Comparison of ENCODE assay signal across 9 cellular contexts in genomic region chr21:42878678-42878992, GRCh38. TPM values are rescaled to one million over a fixed set of nuclear protein-coding genes. Genes with fewer than 3 reads are reported as not detected.
DNase-seq lines count a peak whose midpoint lies in the region; ATAC-seq and TF ChIP-seq lines count a peak whose summit lies in the region.
"Had no signal": no experiment of that assay in that cellular context is flagged by ENCODE, and none has a peak within 500 bp of the region (broad histone marks: within the 10 kb centered on the region; RNA-seq: fewer than 3 reads in every experiment).

No MANE protein-coding gene starts in this region.

- peak overlapping the region; percentile 81 for H3K4me2 ChIP-seq in DND-41 (ENCODE audit: insufficient read depth, low read length)

- H3K27ac Mint-ChIP-seq in activated B cell treated with CpG ODN at 0.5 μM for 24 hours, result peak overlapping the region; percentile 95

- H3K9me3 ChIP-seq in DND-41 (ENCODE audit: insufficient read depth, low read length, severe bottlenecking), result no peaks in the 10 kb centered on the region
- no peaks in the 10 kb centered on the region for H3K9me3 ChIP-seq in stomach smooth muscle (ENCODE audit: control insufficient read depth in 2 of 2, low read length in 2 of 2)

- ATAC-seq in DND-41 (ENCODE audit: insufficient read depth, low read depth) (peak; percentile 20), HG02588 (IDR thresholded peaks at IDR 0.05; ENCODE audit: unreplicated experiment) (peak; percentile 17), activated B cell treated with CpG ODN at 0.5 μM for 24 hours (ENCODE audit: low read depth) (peak; percentile 3)

- intact Hi-C loops in activated B cell treated with CpG ODN at 0.5 μM for 24 hours (cut with micrococcal nuclease), result loop anchor here (2.0 kb wide), 1 partner anchor 38 kb away; no protein-coding TSS in a partner anchor

- H3K4me3 Mint-ChIP-seq in activated B cell treated with CpG ODN at 0.5 μM for 24 hours, result peak overlapping the region; percentile 91

- H3K27ac ChIP-seq in DND-41 (ENCODE audit: low read length) (peak overlapping the region; percentile 79), stomach smooth muscle (ENCODE audit: low read length) (peak overlapping the region; percentile 83)

- peaks cover 38% of the 10 kb centered on the region for H3K36me3 Mint-ChIP-seq in activated B cell treated with CpG ODN at 0.5 μM for 24 hours (ENCODE audit: low read depth)

- H3K4me1 ChIP-seq in DND-41 (ENCODE audit: insufficient read depth, low read length) (peaks cover 24% of the 10 kb centered on the region), stomach smooth muscle (ENCODE audit: control insufficient read depth, insufficient read depth, low read length) (peaks cover 18% of the 10 kb centered on the region)

- H3K27me3 Mint-ChIP-seq in activated B cell treated with CpG ODN at 0.5 μM for 24 hours, result no peaks in the 10 kb centered on the region

- H3K27me3 ChIP-seq in DND-41 (ENCODE audit: insufficient read depth, low read length, poor library complexity), result no peaks in the 10 kb centered on the region
- H3K27me3 ChIP-seq in stomach smooth muscle (ENCODE audit: control insufficient read depth in 1 of 2, insufficient read depth in 2 of 2, low read length in 2 of 2), result no peaks in the 10 kb centered on the region

- TF ChIP-seq CTCF in DND-41 (IDR thresholded peaks at IDR 0.05; ENCODE audit: borderline replicate concordance, extremely low read depth, low read length, poor library complexity, severe bottlenecking) (no peak), activated B cell treated with CpG ODN at 0.5 μM for 24 hours (IDR thresholded peaks at IDR 0.05) (no peak), GM10248 (IDR thresholded peaks at IDR 0.05; ENCODE audit: control extremely low read depth, extremely low read depth, low read depth, missing control alignments) (no peak)

- no peaks in the 10 kb centered on the region for H3K9me3 Mint-ChIP-seq in activated B cell treated with CpG ODN at 0.5 μM for 24 hours

- CTCF ChIA-PET in activated B cell treated with CpG ODN at 0.5 μM for 24 hours (lab: Charles Lee) (no interaction called here), GM10248 (lab: Yijun Ruan, JAX) (no interaction called here)

- H3K79me2 ChIP-seq in DND-41 (ENCODE audit: insufficient read depth, low read length), result peaks cover 57% of the 10 kb centered on the region

- DNase-seq in DND-41 (no peak), activated B cell treated with CpG ODN at 0.5 μM for 24 hours (no peak), SHP77 (lab: John Stamatoyannopoulos, UW) (no peak), GM10248 (ENCODE audit: extremely low spot score) (no peak)
- no peak for DNase-seq in effector CD4-positive, alpha-beta T cell

- H3K9ac ChIP-seq in DND-41 (ENCODE audit: low read depth, low read length) (peak overlapping the region; percentile 82), stomach smooth muscle (ENCODE audit: low read length in 2 of 2) (peak overlapping the region; percentile 96 to 97)

- H3K36me3 ChIP-seq in DND-41 (ENCODE audit: insufficient read depth, low read length) (peaks cover 24% of the 10 kb centered on the region), stomach smooth muscle (ENCODE audit: control insufficient read depth in 2 of 2, insufficient read depth in 2 of 2, low read length in 2 of 2) (peaks cover 2 to 3% of the 10 kb centered on the region in 2 donors)

- peaks cover 6% of the 10 kb centered on the region; the same call in 1 of the 2 replicates for H4K20me1 ChIP-seq in DND-41 (ENCODE audit: insufficient read depth, low read length)

- POLR2A ChIA-PET in activated B cell treated with CpG ODN at 0.5 μM for 24 hours (lab: Charles Lee), result interaction anchor here (0.6 to 2.8 kb wide), 3 partner anchors 12 to 51 kb away, joined by 3 to 39 read pairs (median 3); partner anchors contain the start of gene NDUFV3
- POLR2A ChIA-PET in GM10248 (lab: Yijun Ruan, JAX), result interaction anchor here (0.6 to 1.0 kb wide), 2 partner anchors 14 to 1310 kb away, joined by 3 read pairs; no protein-coding TSS in a partner anchor

- H2AFZ ChIP-seq in DND-41 (ENCODE audit: low read depth, low read length), result peak overlapping the region; percentile 89

- H3K4me1 Mint-ChIP-seq in activated B cell treated with CpG ODN at 0.5 μM for 24 hours, result peaks cover 23% of the 10 kb centered on the region

- H3K4me3 ChIP-seq in DND-41 (ENCODE audit: low read depth in 1 of 2, low read length in 2 of 2) (peak overlapping the region; percentile 73 to 89), iPS-11a (ENCODE audit: low read depth, low read length) (peak overlapping the region; percentile 97), stomach smooth muscle (ENCODE audit: low read length in 2 of 2) (peak overlapping the region; percentile 91 to 99)

RNA-seq across cellular contexts. Expression of gene WDR4, which starts 0.7 kb away (rescaled TPM):
- total RNA-seq in activated B cell treated with CpG ODN at 0.5 μM for 24 hours, result 56.7 and 60.5 TPM in 2 replicates

RNA-seq across cellular contexts. Expression of gene NDUFV3, which starts 14.5 kb away (rescaled TPM):
- total RNA-seq in activated B cell treated with CpG ODN at 0.5 μM for 24 hours, result 21.2 and 27.1 TPM in 2 replicates

RNA-seq across cellular contexts. Expression of gene ERVH48-1, which starts 46.8 kb away (rescaled TPM):
- not detected in 2 replicates for total RNA-seq in activated B cell treated with CpG ODN at 0.5 μM for 24 hours
- total RNA-seq: SK-MEL-5 had no signal
